Comparison of ENCODE assay signal across 23 cellular contexts in the genomic region with DNA sequence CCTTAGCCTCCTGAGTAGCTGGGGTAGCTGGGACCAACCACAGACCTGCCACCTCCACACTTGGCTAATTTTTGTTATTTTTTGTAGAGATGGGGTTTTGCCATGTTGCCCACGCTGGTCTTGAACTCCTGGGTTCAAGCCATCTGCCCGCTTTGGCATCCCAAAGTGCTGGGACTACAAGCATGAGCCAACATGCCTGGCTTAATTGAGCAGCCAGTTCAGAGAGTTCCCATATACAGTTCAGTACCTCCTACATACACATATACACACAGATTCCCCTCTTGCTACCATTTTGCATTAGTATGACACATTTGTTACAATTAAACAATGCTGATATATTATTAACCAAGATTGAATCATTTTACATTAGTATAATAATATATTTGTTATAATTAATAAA. TPM values are rescaled to one million over a fixed set of nuclear protein-coding genes. Genes with fewer than 3 reads are reported as not detected.
DNase-seq lines count a peak whose midpoint lies in the region; ATAC-seq and TF ChIP-seq lines count a peak whose summit lies in the region.
"Had no signal": no experiment of that assay in that cellular context is flagged by ENCODE, and none has a peak within 500 bp of the region (broad histone marks: within the 10 kb centered on the region; RNA-seq: fewer than 3 reads in every experiment).

No MANE protein-coding gene starts in this region.

- H3K27me3 Mint-ChIP-seq in mesothelial cell of epicardium (ENCODE audit: low read depth), result no peaks in the 10 kb centered on the region
- no peaks in the 10 kb centered on the region for H3K27me3 Mint-ChIP-seq in type B pancreatic cell
- H3K27me3 Mint-ChIP-seq: CD8-positive, alpha-beta memory T cell; IgD-negative memory B cell had no signal

- H3K36me3 ChIP-seq in suprapubic skin, result peaks cover 17% of the 10 kb centered on the region

- TF ChIP-seq CTCF in mesothelial cell of epicardium (IDR thresholded peaks at IDR 0.05; ENCODE audit: unreplicated experiment) (no peak), type B pancreatic cell (conservative IDR thresholded peaks at IDR 0.05) (no peak), suprapubic skin (IDR thresholded peaks at IDR 0.05) (no peak)

- ATAC-seq in stimulated activated naive CD8-positive, alpha-beta T cell treated with anti-CD3 and anti-CD28 coated beads, Interleukin-15, Interleukin-2, amounts not matched to agents 100 U/mL and 50 U/mL, for 24 hours, result no peak
- ATAC-seq in HG03469 (IDR thresholded peaks at IDR 0.05; ENCODE audit: unreplicated experiment), result no peak
- ATAC-seq: A549 had no signal

- H3K4me3 Mint-ChIP-seq in mesothelial cell of epicardium, result no peak overlapping the region
- peak overlapping the region; percentile 44 for H3K4me3 Mint-ChIP-seq in type B pancreatic cell

- DNase-seq in DMS 273 (lab: John Stamatoyannopoulos, UW; ENCODE audit: unreplicated experiment), result peak; percentile 76
- DNase-seq in NCI-H2171 treated with DMSO at 0.1 percent for 48 hours (lab: John Stamatoyannopoulos, UW), result peak; percentile 55
- DNase-seq in mesothelial cell of epicardium (ENCODE audit: low spot score in 2 of 2, unreplicated experiment in 2 of 2), result no peak
- DNase-seq in type B pancreatic cell (ENCODE audit: extremely low spot score, unreplicated experiment), result no peak
- no peak for DNase-seq in stimulated activated naive CD8-positive, alpha-beta T cell treated with anti-CD3 and anti-CD28 coated beads, Interleukin-15, Interleukin-2, amounts not matched to agents 100 U/mL and 50 U/mL, for 24 hours
- DNase-seq in suprapubic skin (ENCODE audit: low spot score in 2 of 2), result no peak
- DNase-seq: CD8-positive, alpha-beta memory T cell; DMS79 treated with DMSO at 0.1 percent for 48 hours; Karpas-422; MM.1S; NCI-H1092; NCI-H146; NCI-H2081; NCI-H510A treated with DMSO at 0.1 percent for 48 hours; NCI-H774; SHP77 had no signal

- no peak overlapping the region for H3K4me3 ChIP-seq in suprapubic skin
- H3K4me3 ChIP-seq: A549; BLaER1 treated with 17β-estradiol and CSF1 and Interleukin-3, amounts not matched to agents 10 nM and 100 nM; HAP-1; SK-N-MC had no signal

- H3K36me3 Mint-ChIP-seq in mesothelial cell of epicardium (peaks cover 9% of the 10 kb centered on the region), type B pancreatic cell (peaks cover 12% of the 10 kb centered on the region)
- H3K36me3 Mint-ChIP-seq: IgD-negative memory B cell had no signal

- peaks cover 45% of the 10 kb centered on the region for H3K4me1 Mint-ChIP-seq in mesothelial cell of epicardium
- peaks cover 23% of the 10 kb centered on the region for H3K4me1 Mint-ChIP-seq in type B pancreatic cell (ENCODE audit: unreplicated experiment)

- 42% methylated on average over 2 of the region's 2 CpGs for WGBS in suprapubic skin

- no peaks in the 10 kb centered on the region for H3K27me3 ChIP-seq in suprapubic skin
- H3K27me3 ChIP-seq: BLaER1 treated with 17β-estradiol and CSF1 and Interleukin-3, amounts not matched to agents 10 nM and 100 nM had no signal

- H3K27ac Mint-ChIP-seq in mesothelial cell of epicardium (peak overlapping the region; percentile 39), type B pancreatic cell (no peak overlapping the region)
- H3K27ac Mint-ChIP-seq: IgD-negative memory B cell had no signal

- no peak overlapping the region for H3K27ac ChIP-seq in suprapubic skin
- H3K27ac ChIP-seq: A549; BLaER1 treated with 17β-estradiol and CSF1 and Interleukin-3, amounts not matched to agents 10 nM and 100 nM; SK-N-MC had no signal

- no peak for TF ChIP-seq EP300 in suprapubic skin (IDR thresholded peaks at IDR 0.05)

- peaks cover 49% of the 10 kb centered on the region for H3K4me1 ChIP-seq in suprapubic skin

- no peak for TF ChIP-seq POLR2A in suprapubic skin (IDR thresholded peaks at IDR 0.05)

- no peaks in the 10 kb centered on the region for H3K9me3 ChIP-seq in suprapubic skin
- H3K9me3 ChIP-seq: A549; BLaER1 treated with 17β-estradiol and CSF1 and Interleukin-3, amounts not matched to agents 10 nM and 100 nM; HAP-1 had no signal

- H3K9me3 Mint-ChIP-seq in mesothelial cell of epicardium (no peaks in the 10 kb centered on the region), type B pancreatic cell (no peaks in the 10 kb centered on the region)
- H3K9me3 Mint-ChIP-seq: CD8-positive, alpha-beta memory T cell; IgD-negative memory B cell had no signal

RNA-seq across cellular contexts. Expression of a gene that starts 2.9 kb away (rescaled TPM):
- total RNA-seq in mesothelial cell of epicardium (76.6 to 84.3 TPM (median 79.3 TPM) in 3 replicates), type B pancreatic cell (ENCODE audit: low replicate concordance) (57.3 and 63.9 TPM in 2 replicates), suprapubic skin (100 to 1,000 TPM in 1 of 4 donors, 10 to 100 TPM in 3; 53.3 to 107 (median 74.1) TPM)

RNA-seq across cellular contexts. Expression of a gene that starts 25.0 kb away (rescaled TPM):
- total RNA-seq in mesothelial cell of epicardium (111 to 112 TPM (median 112 TPM) in 3 replicates), type B pancreatic cell (ENCODE audit: low replicate concordance) (237 and 498 TPM in 2 replicates), suprapubic skin (10 to 100 TPM; 10.8 to 39.9 (median 26.7) TPM)

RNA-seq across cellular contexts. Expression of a gene that starts 30.1 kb away (rescaled TPM):
- total RNA-seq in mesothelial cell of epicardium (42.6 to 46.5 TPM (median 46.3 TPM) in 3 replicates), type B pancreatic cell (ENCODE audit: low replicate concordance) (50.2 and 53.0 TPM in 2 replicates), suprapubic skin (10 to 100 TPM; 18.8 to 24.8 (median 21.3) TPM)

RNA-seq across cellular contexts. Expression of a gene that starts 39.0 kb away (rescaled TPM):
- 4.8 to 5.6 TPM (median 5.4 TPM) in 3 replicates for total RNA-seq in mesothelial cell of epicardium
- total RNA-seq in type B pancreatic cell (ENCODE audit: low replicate concordance), result 0.52 and 3.7 TPM in 2 replicates
- total RNA-seq in suprapubic skin, result 10 to 100 TPM; 13.0 to 29.9 (median 18.1) TPM
- total RNA-seq: CD8-positive, alpha-beta memory T cell; OCI-LY7 had no signal

Comparison
In these comparisons a context has a peak if more than half of its experiments do, and no peak if none do; other contexts are left out.
1. DNase-seq: peak in DMS 273 (single experiment) and NCI-H2171 treated with DMSO at 0.1 percent for 48 hours (single experiment); none in mesothelial cell of epicardium (0 of 2), type B pancreatic cell (single experiment), stimulated activated naive CD8-positive, alpha-beta T cell treated with anti-CD3 and anti-CD28 coated beads, Interleukin-15, Interleukin-2, amounts not matched to agents 100 U/mL and 50 U/mL, for 24 hours (single experiment) and suprapubic skin (0 of 2).